1 cellular context compared by ENCODE assay signal in genomic region chr2:117835990-117836760, GRCh38.
TF ChIP-seq lines count a peak whose summit lies in the region.

No MANE protein-coding gene starts in this region.

TF ChIP-seq in HepG2, 621 proteins besides CTCF, POLR2A, EP300 and RAD21 (continued from another document and continues in another):
- 0 out of 2 replicates have a peak, but pooled peaks have one; percentile 48 for TF ChIP-seq ZNF318 (CRISPR knock-in tag; IDR thresholded peaks at IDR 0.05)
- no peak for TF ChIP-seq POLR2AphosphoS5 (IDR thresholded peaks at IDR 0.05; ENCODE audit: low read depth, low read length)
- TF ChIP-seq ZNF549 (CRISPR knock-in tag; IDR thresholded peaks at IDR 0.05) = no peak
- TF ChIP-seq RCOR2 (CRISPR knock-in tag; IDR thresholded peaks at IDR 0.05) = no peak
- no peak for TF ChIP-seq ELF1 (CRISPR knock-in tag; IDR thresholded peaks at IDR 0.05)
- TF ChIP-seq XBP1 (CRISPR knock-in tag; IDR thresholded peaks at IDR 0.05) = no peak
- no peak for TF ChIP-seq TSC22D2 (CRISPR knock-in tag; IDR thresholded peaks at IDR 0.05; ENCODE audit: borderline replicate concordance)
- TF ChIP-seq ZNF292 (CRISPR knock-in tag; IDR thresholded peaks at IDR 0.05; ENCODE audit: borderline replicate concordance, low read depth) = no peak
- TF ChIP-seq CBX5 (CRISPR knock-in tag; IDR thresholded peaks at IDR 0.05; ENCODE audit: borderline replicate concordance) = no peak
- TF ChIP-seq NKX3-1 (CRISPR knock-in tag; IDR thresholded peaks at IDR 0.05) = no peak
- no peak for TF ChIP-seq ZZZ3 (CRISPR knock-in tag; IDR thresholded peaks at IDR 0.05; ENCODE audit: borderline replicate concordance)
- TF ChIP-seq ADNP (CRISPR knock-in tag; IDR thresholded peaks at IDR 0.05) = no peak
- no peak for TF ChIP-seq ZKSCAN5 (CRISPR knock-in tag; IDR thresholded peaks at IDR 0.05)
- TF ChIP-seq NFKBIZ (CRISPR knock-in tag; IDR thresholded peaks at IDR 0.05) = no peak
- 0 out of 2 replicates have a peak, but pooled peaks have one; percentile 44 for TF ChIP-seq ZNF205 (CRISPR knock-in tag; IDR thresholded peaks at IDR 0.05)
- TF ChIP-seq THAP7 (CRISPR knock-in tag; IDR thresholded peaks at IDR 0.05) = no peak
- no peak for TF ChIP-seq ZNF543 (CRISPR knock-in tag; IDR thresholded peaks at IDR 0.05)
- no peak for TF ChIP-seq NR2F1 (CRISPR knock-in tag; IDR thresholded peaks at IDR 0.05)
- TF ChIP-seq TRAFD1 (CRISPR knock-in tag; IDR thresholded peaks at IDR 0.05; ENCODE audit: borderline replicate concordance) = no peak
- TF ChIP-seq TEF (CRISPR knock-in tag; IDR thresholded peaks at IDR 0.05) = no peak
- TF ChIP-seq CSRNP2 (CRISPR knock-in tag; conservative IDR thresholded peaks at IDR 0.05; ENCODE audit: low read depth) = no peak
- TF ChIP-seq ZMYM3 (CRISPR knock-in tag; IDR thresholded peaks at IDR 0.05) = no peak
- no peak for TF ChIP-seq GATA4 (IDR thresholded peaks at IDR 0.05; ENCODE audit: borderline replicate concordance, low read depth)
- no peak for TF ChIP-seq ZNF350 (CRISPR knock-in tag; IDR thresholded peaks at IDR 0.05; ENCODE audit: borderline replicate concordance, low read depth)
- TF ChIP-seq ZNF775 (CRISPR knock-in tag; IDR thresholded peaks at IDR 0.05; ENCODE audit: borderline replicate concordance) = no peak
- TF ChIP-seq LCORL (IDR thresholded peaks at IDR 0.05) = no peak
- TF ChIP-seq LCORL (CRISPR knock-in tag; IDR thresholded peaks at IDR 0.05) = 0 out of 2 replicates have a peak, but pooled peaks have one; percentile 37
- TF ChIP-seq RARG (CRISPR knock-in tag; IDR thresholded peaks at IDR 0.05; ENCODE audit: low read depth) = no peak
- no peak for TF ChIP-seq STAT6 (CRISPR knock-in tag; IDR thresholded peaks at IDR 0.05; ENCODE audit: borderline replicate concordance)
- TF ChIP-seq ZNF678 (CRISPR knock-in tag; IDR thresholded peaks at IDR 0.05) = no peak
- TF ChIP-seq ASH2L (IDR thresholded peaks at IDR 0.05; ENCODE audit: insufficient read length, low read depth, low read length) = no peak
- TF ChIP-seq GTF3A (CRISPR knock-in tag; conservative IDR thresholded peaks at IDR 0.05) = 0 out of 2 replicates have a peak, but pooled peaks have one; percentile 38
- no peak for TF ChIP-seq ZNF710 (CRISPR knock-in tag; IDR thresholded peaks at IDR 0.05; ENCODE audit: borderline replicate concordance)
- TF ChIP-seq ZKSCAN1 (IDR thresholded peaks at IDR 0.05; ENCODE audit: low read length) = no peak
- no peak for TF ChIP-seq DMAP1 (CRISPR knock-in tag; IDR thresholded peaks at IDR 0.05)
- no peak for TF ChIP-seq ARID2 (CRISPR knock-in tag; IDR thresholded peaks at IDR 0.05; ENCODE audit: borderline replicate concordance)
- TF ChIP-seq ZC3H4 (CRISPR knock-in tag; IDR thresholded peaks at IDR 0.05; ENCODE audit: borderline replicate concordance) = no peak
- TF ChIP-seq ZBTB21 (CRISPR knock-in tag; IDR thresholded peaks at IDR 0.05) = no peak
- TF ChIP-seq KAT2B (IDR thresholded peaks at IDR 0.05; ENCODE audit: borderline replicate concordance, low read depth, low read length) = no peak
- no peak for TF ChIP-seq ZNF572 (CRISPR knock-in tag; IDR thresholded peaks at IDR 0.05)
- TF ChIP-seq ZNF768 (CRISPR knock-in tag; IDR thresholded peaks at IDR 0.05) = no peak
- no peak for TF ChIP-seq ZNF83 (CRISPR knock-in tag; IDR thresholded peaks at IDR 0.05; ENCODE audit: borderline replicate concordance)
- TF ChIP-seq BRF2 (CRISPR knock-in tag; IDR thresholded peaks at IDR 0.05) = no peak
- no peak for TF ChIP-seq ZUFSP (CRISPR knock-in tag; IDR thresholded peaks at IDR 0.05; ENCODE audit: borderline replicate concordance)
- no peak for TF ChIP-seq MTA1 (CRISPR knock-in tag; IDR thresholded peaks at IDR 0.05; ENCODE audit: borderline replicate concordance)
- no peak for TF ChIP-seq PPARG (CRISPR knock-in tag; conservative IDR thresholded peaks at IDR 0.05)
- TF ChIP-seq HOXD1 (CRISPR knock-in tag; IDR thresholded peaks at IDR 0.05) = no peak
